Comparison of ENCODE assay signal across 1 cellular context in genomic region chr17:48002208-48002919, GRCh38.
A peak's percentile ranks its signal among the peaks of the same experiment; 100 is the strongest.
TF ChIP-seq lines count a peak whose summit lies in the region.

No MANE protein-coding gene starts in this region.

TF ChIP-seq in HepG2, 621 proteins besides CTCF, POLR2A, EP300 and RAD21 (continues in another document):
- no peak for TF ChIP-seq FOSL2 (CRISPR knock-in tag; IDR thresholded peaks at IDR 0.05)
- TF ChIP-seq NFE2 (CRISPR knock-in tag; IDR thresholded peaks at IDR 0.05), result peak; percentile 74
- TF ChIP-seq KDM6A (CRISPR knock-in tag; IDR thresholded peaks at IDR 0.05; ENCODE audit: low read depth), result no peak
- no peak for TF ChIP-seq ARID5B (CRISPR knock-in tag; IDR thresholded peaks at IDR 0.05)
- TF ChIP-seq GLMP (CRISPR knock-in tag; IDR thresholded peaks at IDR 0.05; ENCODE audit: borderline replicate concordance), result no peak
- TF ChIP-seq MXD1 (CRISPR knock-in tag; IDR thresholded peaks at IDR 0.05), result no peak
- no peak for TF ChIP-seq ZNF839 (CRISPR knock-in tag; IDR thresholded peaks at IDR 0.05; ENCODE audit: borderline replicate concordance)
- TF ChIP-seq ZNF101 (CRISPR knock-in tag; IDR thresholded peaks at IDR 0.05; ENCODE audit: borderline replicate concordance, low read depth), result no peak
- TF ChIP-seq EEA1 (CRISPR knock-in tag; IDR thresholded peaks at IDR 0.05; ENCODE audit: borderline replicate concordance), result no peak
- TF ChIP-seq MAFK (conservative IDR thresholded peaks at IDR 0.05 in 1 of 2, IDR thresholded peaks at IDR 0.05 in 1 of 2; ENCODE audit: low read length in 2 of 2), result peak; percentile 54 to 68; a peak in 3 of 4 replicates
- no peak for TF ChIP-seq ZNF678 (CRISPR knock-in tag; IDR thresholded peaks at IDR 0.05)
- no peak for TF ChIP-seq ETV6 (CRISPR knock-in tag; conservative IDR thresholded peaks at IDR 0.05)
- TF ChIP-seq ATF1 (CRISPR knock-in tag; IDR thresholded peaks at IDR 0.05), result no peak
- no peak for TF ChIP-seq HNRNPK (IDR thresholded peaks at IDR 0.05; ENCODE audit: low read depth, low read length, poor library complexity, severe bottlenecking)
- no peak for TF ChIP-seq KAT2B (IDR thresholded peaks at IDR 0.05; ENCODE audit: borderline replicate concordance, low read depth, low read length)
- TF ChIP-seq CERS6 (CRISPR knock-in tag; IDR thresholded peaks at IDR 0.05), result no peak
- no peak for TF ChIP-seq ARNT (IDR thresholded peaks at IDR 0.05)
- no peak for TF ChIP-seq THRA (CRISPR knock-in tag; IDR thresholded peaks at IDR 0.05; ENCODE audit: borderline replicate concordance)
- TF ChIP-seq ZNF879 (CRISPR knock-in tag; IDR thresholded peaks at IDR 0.05), result no peak
- TF ChIP-seq TFAP4 (IDR thresholded peaks at IDR 0.05; ENCODE audit: borderline replicate concordance, low read depth), result 0 out of 2 replicates have a peak, but pooled peaks have one; percentile 33
- no peak for TF ChIP-seq ZNF10 (CRISPR knock-in tag; IDR thresholded peaks at IDR 0.05; ENCODE audit: borderline replicate concordance, low read depth)
- TF ChIP-seq BCL3 (CRISPR knock-in tag; IDR thresholded peaks at IDR 0.05), result no peak
- TF ChIP-seq TCF7 (IDR thresholded peaks at IDR 0.05; ENCODE audit: low read depth), result no peak
- no peak for TF ChIP-seq FOXK1 (CRISPR knock-in tag; IDR thresholded peaks at IDR 0.05; ENCODE audit: borderline replicate concordance, low read depth)
- TF ChIP-seq BCL6 (CRISPR knock-in tag; IDR thresholded peaks at IDR 0.05), result no peak
- TF ChIP-seq ZNF20 (CRISPR knock-in tag; IDR thresholded peaks at IDR 0.05), result no peak
- no peak for TF ChIP-seq ZNF296 (CRISPR knock-in tag; conservative IDR thresholded peaks at IDR 0.05)
- no peak for TF ChIP-seq ZNF251 (CRISPR knock-in tag; IDR thresholded peaks at IDR 0.05)
- no peak for TF ChIP-seq NBN (conservative IDR thresholded peaks at IDR 0.05)
- no peak for TF ChIP-seq ZNF253 (CRISPR knock-in tag; IDR thresholded peaks at IDR 0.05; ENCODE audit: borderline replicate concordance)
- no peak for TF ChIP-seq HHEX (CRISPR knock-in tag; IDR thresholded peaks at IDR 0.05)
- peak; percentile 91 for TF ChIP-seq NFE2L2 (IDR thresholded peaks at IDR 0.05; ENCODE audit: low read length)
- no peak for TF ChIP-seq ZNF570 (CRISPR knock-in tag; IDR thresholded peaks at IDR 0.05; ENCODE audit: borderline replicate concordance)
- no peak for TF ChIP-seq CAMTA2 (CRISPR knock-in tag; IDR thresholded peaks at IDR 0.05; ENCODE audit: borderline replicate concordance)
- TF ChIP-seq ELF3 (CRISPR knock-in tag; IDR thresholded peaks at IDR 0.05), result 0 out of 2 replicates have a peak, but pooled peaks have one; percentile 57
- TF ChIP-seq ZIK1 (CRISPR knock-in tag; IDR thresholded peaks at IDR 0.05; ENCODE audit: borderline replicate concordance, low read depth), result no peak
- no peak for TF ChIP-seq GATAD1 (CRISPR knock-in tag; IDR thresholded peaks at IDR 0.05)
- TF ChIP-seq E2F1 (CRISPR knock-in tag; IDR thresholded peaks at IDR 0.05), result no peak
- no peak for TF ChIP-seq SIX4 (CRISPR knock-in tag; IDR thresholded peaks at IDR 0.05)
- TF ChIP-seq HMGXB4 (CRISPR knock-in tag; IDR thresholded peaks at IDR 0.05; ENCODE audit: borderline replicate concordance in 1 of 2, low read depth in 1 of 2), result no peak
- no peak for TF ChIP-seq NFYB (CRISPR knock-in tag; IDR thresholded peaks at IDR 0.05)
- no peak for TF ChIP-seq POLR2AphosphoS5 (IDR thresholded peaks at IDR 0.05; ENCODE audit: low read depth, low read length)
- no peak for TF ChIP-seq FUBP1 (CRISPR knock-in tag; IDR thresholded peaks at IDR 0.05; ENCODE audit: borderline replicate concordance)
- no peak for TF ChIP-seq ZNF691 (CRISPR knock-in tag; IDR thresholded peaks at IDR 0.05; ENCODE audit: borderline replicate concordance, low read depth)
- TF ChIP-seq ZFP41 (CRISPR knock-in tag; IDR thresholded peaks at IDR 0.05; ENCODE audit: borderline replicate concordance), result no peak
